7 cellular contexts compared by ENCODE assay signal in the genomic region with DNA sequence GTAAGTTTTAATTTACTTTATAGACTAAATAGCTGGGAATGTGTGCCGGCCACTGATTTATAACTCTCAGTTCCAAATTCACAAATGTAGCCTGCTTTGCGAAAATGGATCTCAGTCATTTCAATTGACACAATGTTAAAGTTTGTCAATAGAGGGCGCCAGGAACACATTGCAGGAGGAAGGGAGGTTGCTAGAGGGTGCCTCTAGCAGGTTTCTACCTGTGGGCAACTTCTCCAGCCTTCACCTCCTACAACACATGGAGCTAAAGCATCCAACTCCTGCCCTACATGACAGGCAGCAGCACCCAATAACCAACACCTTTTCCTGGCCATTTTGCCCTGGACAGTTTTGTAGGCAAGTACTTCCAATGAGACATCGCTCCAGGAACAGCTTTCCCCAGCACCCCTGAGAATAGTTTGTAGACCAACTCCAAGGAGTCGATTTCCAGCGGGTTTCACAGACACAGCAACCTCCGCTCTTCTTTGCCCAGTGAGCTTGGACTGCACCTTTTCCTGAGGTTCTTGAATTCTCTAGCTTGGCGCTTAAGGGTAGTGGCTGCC.
DNase-seq lines count a peak whose midpoint lies in the region; ATAC-seq, FAIRE-seq and TF ChIP-seq lines count a peak whose summit lies in the region.

No MANE protein-coding gene starts in this region.

- ATAC-seq in GM19023 (IDR thresholded peaks at IDR 0.05; ENCODE audit: unreplicated experiment) = no peak
- ATAC-seq in GM19324 (IDR thresholded peaks at IDR 0.05; ENCODE audit: low FRiP score, unreplicated experiment) = no peak

- no peak for TF ChIP-seq POLR2A in GM12891 (IDR thresholded peaks at IDR 0.05; ENCODE audit: low read depth, low read length)

- peak; percentile 2 for DNase-seq in GM12891 (ENCODE audit: insufficient read length, low spot score)
- peak; percentile 61 for DNase-seq in NCI-H128 (lab: John Stamatoyannopoulos, UW; ENCODE audit: unreplicated experiment)
- DNase-seq in astrocyte of the hippocampus (ENCODE audit: low read depth, low spot score) = peak; percentile 29
- DNase-seq in medulla oblongata (ENCODE audit: extremely low spot score) = peak; percentile 35
- no peak for DNase-seq in stimulated activated CD4-positive, alpha-beta T cell treated with anti-CD3 and anti-CD28 coated beads, Interleukin-1b, Interleukin-23, amount 100 ng/mL, for 48 hours

- no peak for FAIRE-seq in GM12891 (lab: Jason Lieb, UNC)

TF ChIP-seq in GM12891, 5 proteins besides CTCF, POLR2A, EP300 and RAD21:
- TF ChIP-seq TAF1 (IDR thresholded peaks at IDR 0.05; ENCODE audit: low read depth, low read length) (no peak), POLR2AphosphoS5 (IDR thresholded peaks at IDR 0.05; ENCODE audit: low read depth, low read length) (no peak), POU2F2 (IDR thresholded peaks at IDR 0.05; ENCODE audit: low read depth, low read length) (no peak)
